22 cellular contexts compared by ENCODE assay signal in the genomic region with DNA sequence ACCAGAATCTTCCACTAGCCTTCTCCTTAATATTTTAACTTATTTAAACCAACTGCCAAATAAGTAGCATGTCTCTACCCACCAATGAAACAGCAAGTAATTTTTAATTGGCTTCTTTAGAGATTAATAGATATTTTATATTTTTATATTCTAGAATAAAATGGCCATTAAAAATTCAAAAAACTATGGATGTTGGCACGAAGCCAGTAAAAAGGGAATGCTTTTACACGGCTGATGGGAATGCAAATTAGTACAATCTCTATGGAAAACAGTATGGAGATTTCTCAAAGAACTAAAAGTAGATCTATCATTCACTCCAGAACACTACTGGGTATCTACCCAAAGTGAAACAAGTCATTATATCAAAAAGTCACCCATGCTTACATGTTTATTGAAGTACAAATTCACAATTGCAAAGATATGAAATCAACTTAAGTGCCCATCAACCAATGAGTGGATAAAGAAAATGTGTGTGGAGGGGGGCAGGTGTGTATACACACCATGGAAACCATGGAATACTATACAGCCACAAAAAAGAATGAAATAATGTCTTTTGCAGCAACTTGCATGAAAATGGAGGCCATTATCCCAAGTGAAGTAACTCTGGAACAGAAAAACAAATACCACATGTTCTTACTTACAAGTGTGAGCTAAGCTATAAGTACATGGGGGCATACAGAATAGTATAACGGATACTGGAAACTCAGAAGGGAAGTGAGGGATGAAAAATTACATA.
"Had no signal": no experiment of that assay in that cellular context is flagged by ENCODE, and none has a peak within 500 bp of the region (broad histone marks: within the 10 kb centered on the region; RNA-seq: fewer than 3 reads in every experiment).

No MANE protein-coding gene starts in this region.

- H3K27me3 ChIP-seq: Peyer's patch, SJSA1 had no signal

- DNase-seq: KBM-7, MV-4-11, NCI-H1048, NCI-H1105, NCI-H1417, NCI-H1436 treated with DMSO at 0.1 percent for 48 hours, NCI-H1694, NCI-H1930, NCI-H2081, NCI-H2107, NCI-H446, NCI-H510A, NCI-H524 treated with DMSO at 0.1 percent for 48 hours, NCI-H69, NCI-H774, Peyer's patch, Right ventricle myocardium superior, SIG-M5 had no signal

- H3K27ac ChIP-seq: Peyer's patch, SJSA1, SK-N-MC had no signal

- H3K4me3 Mint-ChIP-seq: IgD-negative memory B cell had no signal

- H3K4me3 ChIP-seq: Peyer's patch, SJSA1, SK-N-MC had no signal

- H3K27me3 Mint-ChIP-seq: IgD-negative memory B cell had no signal

- ATAC-seq: PC-3 had no signal

- H3K4me1 ChIP-seq: Peyer's patch, SJSA1 had no signal

- H3K9me3 ChIP-seq: Peyer's patch, SJSA1 had no signal

- H3K27ac Mint-ChIP-seq: IgD-negative memory B cell had no signal
